In the genomic region with DNA sequence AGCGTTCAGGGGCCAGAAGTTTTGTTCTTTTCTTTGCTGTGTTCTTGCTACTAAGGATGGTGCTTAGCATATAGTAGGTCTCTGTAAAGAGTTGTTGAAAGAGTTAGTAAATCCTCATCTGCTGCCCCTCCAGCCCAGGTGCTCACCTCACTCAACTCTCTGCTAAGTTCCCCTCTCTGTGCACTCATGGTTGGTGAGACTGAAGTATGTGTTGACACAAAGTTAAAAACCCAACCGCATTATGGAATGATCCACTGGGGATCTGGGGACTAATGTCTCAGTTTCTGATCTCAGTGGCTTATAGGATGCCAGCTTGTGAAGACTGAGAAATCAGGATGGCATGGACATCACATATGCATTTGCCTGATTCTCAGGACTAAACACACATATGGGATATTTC, we compare ENCODE assay signal across 23 cellular contexts. TPM values are rescaled to one million over a fixed set of nuclear protein-coding genes. Genes with fewer than 3 reads are reported as not detected.
"Had no signal": no experiment of that assay in that cellular context is flagged by ENCODE, and none has a peak within 500 bp of the region (broad histone marks: within the 10 kb centered on the region; RNA-seq: fewer than 3 reads in every experiment).

No MANE protein-coding gene starts in this region.

- H3K9me3 ChIP-seq: esophagus squamous epithelium, gastrocnemius medialis, heart right ventricle, left lung, lower lobe of right lung, mucosa of descending colon had no signal

- H3K4me1 ChIP-seq: esophagus squamous epithelium, heart right ventricle, left lung, lower lobe of right lung had no signal

- ATAC-seq: gastrocnemius medialis; heart right ventricle; left cardiac atrium; left lung; left ventricle myocardium superior; lower lobe of right lung; mucosa of descending colon; naive thymus-derived CD8-positive, alpha-beta T cell had no signal

- H3K27ac ChIP-seq: dorsolateral prefrontal cortex, esophagus squamous epithelium, gastrocnemius medialis, heart right ventricle, left lung, lower lobe of right lung had no signal

- H3K36me3 ChIP-seq: esophagus squamous epithelium, gastrocnemius medialis, heart right ventricle, left lung, lower lobe of right lung had no signal

- H3K4me3 ChIP-seq: dorsolateral prefrontal cortex, esophagus squamous epithelium, gastrocnemius medialis, heart right ventricle, left lung, lower lobe of right lung, mucosa of descending colon had no signal

- H3K27me3 ChIP-seq: esophagus squamous epithelium, gastrocnemius medialis, left lung had no signal

- DNase-seq: cortex of kidney; dorsolateral prefrontal cortex; effector CD4-positive, alpha-beta T cell; effector memory CD4-positive, alpha-beta T cell; esophagus squamous epithelium; foreskin fibroblast; foreskin melanocyte; gastrocnemius medialis; glutamatergic neuron; head of caudate nucleus; heart right ventricle; hippocampal formation; left cardiac atrium; left lung; left ventricle myocardium superior; lower lobe of right lung; mesenchymal stem cell; mucosa of descending colon; naive B cell; naive thymus-derived CD8-positive, alpha-beta T cell had no signal

RNA-seq across cellular contexts. Expression of gene RYR3, which starts 13.8 kb away (rescaled TPM):
- total RNA-seq: endothelial cell of umbilical vein; glomerular endothelial cell; lung microvascular endothelial cell; naive thymus-derived CD8-positive, alpha-beta T cell had no signal
